18 cellular contexts compared by ENCODE assay signal in the genomic region with DNA sequence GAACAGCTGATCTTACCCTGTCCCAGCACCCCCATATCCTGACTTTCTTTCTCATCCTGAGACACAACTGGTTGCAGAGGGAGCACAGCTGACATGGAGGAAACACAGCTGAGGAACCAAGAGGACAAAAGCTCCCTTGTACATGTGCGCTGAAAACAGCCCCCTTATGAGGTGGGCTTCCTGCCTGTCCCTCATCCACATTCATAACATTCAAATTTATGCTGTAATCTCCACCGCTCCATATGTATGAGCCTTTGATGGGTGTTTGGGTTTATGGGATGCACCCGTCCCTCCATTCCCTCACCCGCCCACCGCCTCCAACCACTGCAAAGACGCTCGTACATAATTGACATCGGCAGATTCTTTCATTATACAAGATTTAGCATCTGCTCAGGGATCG. TPM values are rescaled to one million over a fixed set of nuclear protein-coding genes. Genes with fewer than 3 reads are reported as not detected.
A peak's percentile ranks its signal among the peaks of the same experiment; 100 is the strongest.
DNase-seq lines count a peak whose midpoint lies in the region; TF ChIP-seq lines count a peak whose summit lies in the region.
"Had no signal": no experiment of that assay in that cellular context is flagged by ENCODE, and none has a peak within 500 bp of the region (broad histone marks: within the 10 kb centered on the region; RNA-seq: fewer than 3 reads in every experiment).

No MANE protein-coding gene starts in this region.

- peak overlapping the region in 41 of 59 donors; percentile 2 to 78 (median 44) for H3K27ac ChIP-seq in dorsolateral prefrontal cortex
- H3K27ac ChIP-seq: 22Rv1 had no signal

- no peaks in the 10 kb centered on the region for H3K36me3 Mint-ChIP-seq in neural crest cell (ENCODE audit: low read depth)

- H3K9me3 ChIP-seq in MG63, result no peaks in the 10 kb centered on the region

- H3K36me3 ChIP-seq in MG63, result no peaks in the 10 kb centered on the region

- no peaks in the 10 kb centered on the region for H3K9me3 Mint-ChIP-seq in neural crest cell

- TF ChIP-seq CTCF in dorsolateral prefrontal cortex (IDR thresholded peaks at IDR 0.05 in 54 of 56, conservative IDR thresholded peaks at IDR 0.05 in 2 of 56; ENCODE audit: low read depth in 1 of 56, partially characterized antibody in 56 of 56) (no peak), neural crest cell (conservative IDR thresholded peaks at IDR 0.05) (no peak)

- H3K4me3 ChIP-seq in dorsolateral prefrontal cortex (peak overlapping the region in 16 of 59 donors; percentile 4 to 45 (median 17)), MG63 (no peak overlapping the region)

- H3K27me3 ChIP-seq in dorsolateral prefrontal cortex (peaks cover 0 to 3% (median 0%) of the 10 kb centered on the region in 45 donors), MG63 (no peaks in the 10 kb centered on the region)

- intact Hi-C loops in dorsolateral prefrontal cortex (cut with DNase I), result no loop called here

- peak; percentile 12 to 40 for DNase-seq in NCI-H526 (lab: John Stamatoyannopoulos, UW)
- no peak for DNase-seq in NCI-H526 treated with DMSO at 0.1 percent for 48 hours (lab: John Stamatoyannopoulos, UW)
- DNase-seq in dorsolateral prefrontal cortex, result no peak
- no peak for DNase-seq in neural crest cell (ENCODE audit: low read depth, low spot score)
- no peak for DNase-seq in DMS114 treated with DMSO at 0.1 percent for 48 hours (lab: John Stamatoyannopoulos, UW; ENCODE audit: unreplicated experiment)
- DNase-seq in activated CD4-positive, alpha-beta T cell treated with anti-CD3 and anti-CD28 coated beads for 4 hours, result no peak
- no peak for DNase-seq in MG63
- DNase-seq in LoVo (ENCODE audit: low spot score), result no peak
- DNase-seq: ACHN, Calu3, KBM-7, MM.1S, NCI-H2029 treated with DMSO at 0.1 percent for 48 hours, NCI-H446 treated with DMSO at 0.1 percent for 48 hours, NCI-H69, Right ventricle myocardium superior, RPMI8226 had no signal

- peak overlapping the region; percentile 13 for H3K27ac Mint-ChIP-seq in neural crest cell (ENCODE audit: unreplicated experiment)

- H3K4me3 Mint-ChIP-seq in neural crest cell, result no peak overlapping the region

- H3K4me1 Mint-ChIP-seq in neural crest cell, result peaks cover 32% of the 10 kb centered on the region

- H3K27me3 Mint-ChIP-seq in neural crest cell (ENCODE audit: low read depth), result peaks cover 28% of the 10 kb centered on the region

RNA-seq across cellular contexts. Expression of gene BTRC, which starts 49.6 kb away (rescaled TPM):
- total RNA-seq in dorsolateral prefrontal cortex, result 100 to 1,000 TPM in 2 of 120 experiments, 10 to 100 TPM in 118; 37.4 to 117 (median 71.0) TPM
- total RNA-seq in neural crest cell, result 35.5 and 37.0 TPM in 2 replicates
- total RNA-seq in MG63 (2014; rRNA removed; shearing (Covaris generic); ENCODE audit: low replicate concordance), result 3.4 and 20.3 TPM in 2 replicates

Comparison
In these comparisons a context has a peak if more than half of its experiments do, and no peak if none do; other contexts are left out.
1. DNase-seq: peak in NCI-H526 (2 of 2); none in NCI-H526 treated with DMSO at 0.1 percent for 48 hours (single experiment), dorsolateral prefrontal cortex (0 of 10), neural crest cell (single experiment), DMS114 treated with DMSO at 0.1 percent for 48 hours (single experiment), activated CD4-positive, alpha-beta T cell treated with anti-CD3 and anti-CD28 coated beads for 4 hours (0 of 2), MG63 (single experiment) and LoVo (single experiment).